In genomic region chr16:66692341-66692740, GRCh38 we compare ENCODE assay signal across 1 cellular context.
TF ChIP-seq lines count a peak whose summit lies in the region.

No MANE protein-coding gene starts in this region.

TF ChIP-seq in H1, 55 proteins besides CTCF, POLR2A, EP300 and RAD21:
- TF ChIP-seq FOSL1 (IDR thresholded peaks at IDR 0.05; ENCODE audit: insufficient read depth, low read depth, low read length): no peak
- TF ChIP-seq CBX8 (IDR thresholded peaks at IDR 0.05; ENCODE audit: borderline replicate concordance, low read depth, low read length): no peak
- TF ChIP-seq E2F6 (IDR thresholded peaks at IDR 0.05): no peak
- TF ChIP-seq CTBP2 (IDR thresholded peaks at IDR 0.05; ENCODE audit: borderline replicate concordance, insufficient read depth, insufficient read length, low read length): no peak
- TF ChIP-seq CHD2 (IDR thresholded peaks at IDR 0.05; ENCODE audit: low read length): no peak
- no peak for TF ChIP-seq CHD7 (IDR thresholded peaks at IDR 0.05; ENCODE audit: insufficient replicate concordance, low read length)
- no peak for TF ChIP-seq CREB1 (IDR thresholded peaks at IDR 0.05)
- TF ChIP-seq GABPA (IDR thresholded peaks at IDR 0.05; ENCODE audit: borderline replicate concordance, insufficient read depth, low read length): no peak
- TF ChIP-seq SRF (IDR thresholded peaks at IDR 0.05; ENCODE audit: low read depth, low read length): no peak
- no peak for TF ChIP-seq SUZ12 (IDR thresholded peaks at IDR 0.05; ENCODE audit: low read length)
- no peak for TF ChIP-seq CHD1 (IDR thresholded peaks at IDR 0.05; ENCODE audit: low read depth, low read length)
- no peak for TF ChIP-seq ATF2 (IDR thresholded peaks at IDR 0.05; ENCODE audit: low read length)
- no peak for TF ChIP-seq MAX (IDR thresholded peaks at IDR 0.05)
- no peak for TF ChIP-seq HDAC2 (IDR thresholded peaks at IDR 0.05; ENCODE audit: borderline replicate concordance in 1 of 2, low read depth in 2 of 2, low read length in 2 of 2)
- no peak for TF ChIP-seq SIN3A (conservative IDR thresholded peaks at IDR 0.05 in 1 of 2, IDR thresholded peaks at IDR 0.05 in 1 of 2; ENCODE audit: low read depth in 1 of 2, low read length in 2 of 2)
